ENCODE assay signal across 11 cellular contexts in genomic region chr9:137602661-137603060, GRCh38. TPM values are rescaled to one million over a fixed set of nuclear protein-coding genes. Genes with fewer than 3 reads are reported as not detected.
A peak's percentile ranks its signal among the peaks of the same experiment; 100 is the strongest.
DNase-seq lines count a peak whose midpoint lies in the region; ATAC-seq, FAIRE-seq and TF ChIP-seq lines count a peak whose summit lies in the region.
"Had no signal": no experiment of that assay in that cellular context is flagged by ENCODE, and none has a peak within 500 bp of the region (broad histone marks: within the 10 kb centered on the region; RNA-seq: fewer than 3 reads in every experiment).

No MANE protein-coding gene starts in this region.

- H3K27me3 ChIP-seq in gastroesophageal sphincter = no peaks in the 10 kb centered on the region

- no peaks in the 10 kb centered on the region for H3K9me3 ChIP-seq in gastroesophageal sphincter

- no peak overlapping the region for H3K4me3 ChIP-seq in gastroesophageal sphincter

- no peaks in the 10 kb centered on the region for H3K36me3 ChIP-seq in gastroesophageal sphincter

- H3K27ac ChIP-seq in caudate nucleus (ENCODE audit: low read depth, low read length) (peak overlapping the region; percentile 44), substantia nigra (ENCODE audit: low read depth, low read length, poor library complexity, severe bottlenecking) (peak overlapping the region; percentile 30), gastroesophageal sphincter (no peak overlapping the region)

- TF ChIP-seq POLR2A in gastroesophageal sphincter (IDR thresholded peaks at IDR 0.05) = no peak

- TF ChIP-seq CTCF in gastroesophageal sphincter (IDR thresholded peaks at IDR 0.05) = no peak

- TF ChIP-seq EP300 in gastroesophageal sphincter (IDR thresholded peaks at IDR 0.05) = no peak

- peak overlapping the region; percentile 11 for H3K27ac Mint-ChIP-seq in activated naive CD8-positive, alpha-beta T cell treated with anti-CD3 and anti-CD28 coated beads, Interleukin-2, amount 10 ng/mL, durations not matched to agents 7 days and 5 days
- no peak overlapping the region for H3K27ac Mint-ChIP-seq in activated naive CD8-positive, alpha-beta T cell treated with anti-CD3 and anti-CD28 coated beads for 36 hours

- 5 to 8% methylated on average over 2 of the region's 3 CpGs for WGBS in gastroesophageal sphincter (ENCODE audit: low coverage in 1 of 2), 2 donors

- peaks cover 20% of the 10 kb centered on the region for H3K4me1 Mint-ChIP-seq in activated naive CD8-positive, alpha-beta T cell treated with anti-CD3 and anti-CD28 coated beads, Interleukin-2, amount 10 ng/mL, durations not matched to agents 7 days and 5 days
- peaks cover 13% of the 10 kb centered on the region for H3K4me1 Mint-ChIP-seq in activated naive CD8-positive, alpha-beta T cell treated with anti-CD3 and anti-CD28 coated beads for 36 hours

- no peaks in the 10 kb centered on the region for H3K36me3 Mint-ChIP-seq in activated naive CD8-positive, alpha-beta T cell treated with anti-CD3 and anti-CD28 coated beads, Interleukin-2, amount 10 ng/mL, durations not matched to agents 7 days and 5 days
- H3K36me3 Mint-ChIP-seq in activated naive CD8-positive, alpha-beta T cell treated with anti-CD3 and anti-CD28 coated beads for 36 hours = no peaks in the 10 kb centered on the region

- H3K27me3 Mint-ChIP-seq in activated naive CD8-positive, alpha-beta T cell treated with anti-CD3 and anti-CD28 coated beads, Interleukin-2, amount 10 ng/mL, durations not matched to agents 7 days and 5 days = peaks cover 2% of the 10 kb centered on the region
- no peaks in the 10 kb centered on the region for H3K27me3 Mint-ChIP-seq in activated naive CD8-positive, alpha-beta T cell treated with anti-CD3 and anti-CD28 coated beads for 36 hours

- H3K9me3 Mint-ChIP-seq in activated naive CD8-positive, alpha-beta T cell treated with anti-CD3 and anti-CD28 coated beads, Interleukin-2, amount 10 ng/mL, durations not matched to agents 7 days and 5 days = no peaks in the 10 kb centered on the region
- H3K9me3 Mint-ChIP-seq in activated naive CD8-positive, alpha-beta T cell treated with anti-CD3 and anti-CD28 coated beads for 36 hours = no peaks in the 10 kb centered on the region

- H3K4me1 ChIP-seq in gastroesophageal sphincter = peaks cover 0 to 36% (median 20%) of the 10 kb centered on the region in 3 donors

- FAIRE-seq in GM19239 (lab: Jason Lieb, UNC) = no peak

- no peak for DNase-seq in activated naive CD8-positive, alpha-beta T cell treated with anti-CD3 and anti-CD28 coated beads, Interleukin-2, amount 10 ng/mL, durations not matched to agents 7 days and 5 days
- DNase-seq in activated naive CD8-positive, alpha-beta T cell treated with anti-CD3 and anti-CD28 coated beads for 36 hours = no peak
- DNase-seq in NOMO-1 (lab: John Stamatoyannopoulos, UW; ENCODE audit: unreplicated experiment in 2 of 2) (peak; percentile 69 to 79), caudate nucleus (lab: John Stamatoyannopoulos, UW) (no peak), substantia nigra (lab: John Stamatoyannopoulos, UW) (peak in 2 of 49 donors; percentile 6 to 13), GM19239 (ENCODE audit: insufficient read length, low spot score) (no peak)
- DNase-seq: activated CD8-positive, alpha-beta memory T cell treated with anti-CD3 and anti-CD28 coated beads, Interleukin-2, amount 50 U/mL, for 4 hours; left colon; stimulated activated CD4-positive, alpha-beta T cell treated with anti-CD3 and anti-CD28 coated beads, Interleukin-4, amount 100 ng/mL, for 1 hour had no signal

- POLR2A ChIA-PET in activated naive CD8-positive, alpha-beta T cell treated with anti-CD3 and anti-CD28 coated beads, Interleukin-2, amount 10 ng/mL, durations not matched to agents 7 days and 5 days (lab: Charles Lee) = interaction anchor here (0.6 to 1.6 kb wide), 4 partner anchors 12 to 51 kb away, joined by 3 to 7 read pairs (median 3); partner anchors contain the start of genes MRPL41 and ZMYND19

- no peak overlapping the region for H3K4me3 Mint-ChIP-seq in activated naive CD8-positive, alpha-beta T cell treated with anti-CD3 and anti-CD28 coated beads, Interleukin-2, amount 10 ng/mL, durations not matched to agents 7 days and 5 days
- no peak overlapping the region for H3K4me3 Mint-ChIP-seq in activated naive CD8-positive, alpha-beta T cell treated with anti-CD3 and anti-CD28 coated beads for 36 hours

- no peak for ATAC-seq in activated naive CD8-positive, alpha-beta T cell treated with anti-CD3 and anti-CD28 coated beads, Interleukin-2, amount 10 ng/mL, durations not matched to agents 7 days and 5 days (ENCODE audit: low read depth)
- no peak for ATAC-seq in gastroesophageal sphincter
- ATAC-seq in HG03469 (IDR thresholded peaks at IDR 0.05; ENCODE audit: unreplicated experiment) = no peak
- ATAC-seq: left colon had no signal

RNA-seq across cellular contexts. Expression of gene ARRDC1, which starts 2.8 kb away (rescaled TPM):
- total RNA-seq in activated naive CD8-positive, alpha-beta T cell treated with anti-CD3 and anti-CD28 coated beads, Interleukin-2, amount 10 ng/mL, durations not matched to agents 7 days and 5 days = 10 to 100 TPM; 62.8 to 64.6 TPM
- 10 to 100 TPM; 28.6 to 29.3 TPM for total RNA-seq in activated naive CD8-positive, alpha-beta T cell treated with anti-CD3 and anti-CD28 coated beads for 36 hours
- total RNA-seq in gastroesophageal sphincter = 10 to 100 TPM; 16.0 to 25.1 (median 21.9) TPM

RNA-seq across cellular contexts. Expression of gene ZMYND19, which starts 12.3 kb away (rescaled TPM):
- 10 to 100 TPM; 31.3 to 33.0 TPM for total RNA-seq in activated naive CD8-positive, alpha-beta T cell treated with anti-CD3 and anti-CD28 coated beads, Interleukin-2, amount 10 ng/mL, durations not matched to agents 7 days and 5 days
- 10 to 100 TPM; 55.6 to 56.4 TPM for total RNA-seq in activated naive CD8-positive, alpha-beta T cell treated with anti-CD3 and anti-CD28 coated beads for 36 hours
- total RNA-seq in gastroesophageal sphincter = 10 to 100 TPM in 2 of 4 donors, 1 to 10 TPM in 2; 9.5 to 17.1 (median 13.2) TPM

RNA-seq across cellular contexts. Expression of gene EHMT1, which starts 16.1 kb away (rescaled TPM):
- total RNA-seq in activated naive CD8-positive, alpha-beta T cell treated with anti-CD3 and anti-CD28 coated beads, Interleukin-2, amount 10 ng/mL, durations not matched to agents 7 days and 5 days = 100 to 1,000 TPM; 111 to 118 TPM
- 10 to 100 TPM; 65.9 to 66.3 TPM for total RNA-seq in activated naive CD8-positive, alpha-beta T cell treated with anti-CD3 and anti-CD28 coated beads for 36 hours
- total RNA-seq in gastroesophageal sphincter = 10 to 100 TPM; 49.2 to 79.7 (median 64.7) TPM

RNA-seq across cellular contexts. Expression of gene DPH7, which starts 23.9 kb away (rescaled TPM):
- 10 to 100 TPM; 49.1 to 49.2 TPM for total RNA-seq in activated naive CD8-positive, alpha-beta T cell treated with anti-CD3 and anti-CD28 coated beads, Interleukin-2, amount 10 ng/mL, durations not matched to agents 7 days and 5 days
- 10 to 100 TPM; 31.7 to 33.7 TPM for total RNA-seq in activated naive CD8-positive, alpha-beta T cell treated with anti-CD3 and anti-CD28 coated beads for 36 hours
- total RNA-seq in gastroesophageal sphincter = 10 to 100 TPM; 17.6 to 43.6 (median 27.8) TPM

RNA-seq across cellular contexts. Expression of gene MRPL41, which starts 51.0 kb away (rescaled TPM):
- 10 to 100 TPM; 58.8 to 64.4 TPM for total RNA-seq in activated naive CD8-positive, alpha-beta T cell treated with anti-CD3 and anti-CD28 coated beads, Interleukin-2, amount 10 ng/mL, durations not matched to agents 7 days and 5 days
- total RNA-seq in activated naive CD8-positive, alpha-beta T cell treated with anti-CD3 and anti-CD28 coated beads for 36 hours = 10 to 100 TPM; 54.6 to 54.9 TPM
- total RNA-seq in gastroesophageal sphincter = 10 to 100 TPM; 46.5 to 65.1 (median 55.8) TPM

Comparison
In these comparisons a context has a peak if more than half of its experiments do, and no peak if none do; other contexts are left out.
1. DNase-seq: peak in NOMO-1 (2 of 2); none in activated naive CD8-positive, alpha-beta T cell treated with anti-CD3 and anti-CD28 coated beads, Interleukin-2, amount 10 ng/mL, durations not matched to agents 7 days and 5 days (single experiment), activated naive CD8-positive, alpha-beta T cell treated with anti-CD3 and anti-CD28 coated beads for 36 hours (single experiment), caudate nucleus (0 of 61) and GM19239 (single experiment).
2. H3K27ac ChIP-seq: peak in caudate nucleus (single experiment) and substantia nigra (single experiment); none in gastroesophageal sphincter (0 of 4).